In genomic region chr6:153816306-153816845, GRCh38 we compare ENCODE assay signal across 19 cellular contexts.
"Had no signal": no experiment of that assay in that cellular context is flagged by ENCODE, and none has a peak within 500 bp of the region (broad histone marks: within the 10 kb centered on the region; RNA-seq: fewer than 3 reads in every experiment).

No MANE protein-coding gene starts in this region.

- H3K36me3 ChIP-seq: gastrocnemius medialis, heart left ventricle, upper lobe of left lung had no signal

- H3K4me3 Mint-ChIP-seq: activated CD4-positive, alpha-beta T cell treated with anti-CD3 and anti-CD28 coated beads, Interleukin-2, amount 10 ng/mL, durations not matched to agents 24 days and 14 days; activated CD8-positive, alpha-beta T cell treated with anti-CD3 and anti-CD28 coated beads for 36 hours; activated naive CD4-positive, alpha-beta T cell treated with anti-CD3 and anti-CD28 coated beads, Interleukin-2, amount 10 ng/mL, durations not matched to agents 7 days and 5 days; activated T-cell treated with anti-CD3 and anti-CD28 coated beads, Interleukin-2, amount 50 U/mL, for 24 hours; memory B cell; naive B cell; stimulated activated effector memory CD8-positive, alpha-beta T cell treated with anti-CD3 and anti-CD28 coated beads, Interleukin-12 subunit alpha, Interleukin-12 subunit beta, amount 100 ng/mL, for 72 hours had no signal

- H3K27ac ChIP-seq: gastrocnemius medialis, heart left ventricle, testis, upper lobe of left lung had no signal

- H3K4me1 Mint-ChIP-seq: activated CD4-positive, alpha-beta T cell treated with anti-CD3 and anti-CD28 coated beads, Interleukin-2, amount 10 ng/mL, durations not matched to agents 24 days and 14 days; activated naive CD4-positive, alpha-beta T cell treated with anti-CD3 and anti-CD28 coated beads, Interleukin-2, amount 10 ng/mL, durations not matched to agents 7 days and 5 days; memory B cell; naive B cell; stimulated activated effector memory CD8-positive, alpha-beta T cell treated with anti-CD3 and anti-CD28 coated beads, Interleukin-12 subunit alpha, Interleukin-12 subunit beta, amount 100 ng/mL, for 72 hours had no signal

- H3K36me3 Mint-ChIP-seq: activated naive CD4-positive, alpha-beta T cell treated with anti-CD3 and anti-CD28 coated beads, Interleukin-2, amount 10 ng/mL, durations not matched to agents 7 days and 5 days; memory B cell; naive B cell; stimulated activated effector memory CD8-positive, alpha-beta T cell treated with anti-CD3 and anti-CD28 coated beads, Interleukin-12 subunit alpha, Interleukin-12 subunit beta, amount 100 ng/mL, for 72 hours had no signal

- H3K4me3 ChIP-seq: gastrocnemius medialis, heart left ventricle, testis, upper lobe of left lung had no signal

- H3K4me1 ChIP-seq: gastrocnemius medialis, heart left ventricle, testis, upper lobe of left lung had no signal

- H3K27me3 Mint-ChIP-seq: activated CD4-positive, alpha-beta T cell treated with anti-CD3 and anti-CD28 coated beads, Interleukin-2, amount 10 ng/mL, durations not matched to agents 24 days and 14 days; activated CD8-positive, alpha-beta T cell treated with anti-CD3 and anti-CD28 coated beads for 36 hours; activated naive CD4-positive, alpha-beta T cell treated with anti-CD3 and anti-CD28 coated beads, Interleukin-2, amount 10 ng/mL, durations not matched to agents 7 days and 5 days; activated T-cell treated with anti-CD3 and anti-CD28 coated beads, Interleukin-2, amount 50 U/mL, for 24 hours; memory B cell; naive B cell had no signal

- H3K9me3 ChIP-seq: gastrocnemius medialis, testis had no signal

- DNase-seq: activated CD4-positive, alpha-beta T cell treated with anti-CD3 and anti-CD28 coated beads, Interleukin-2, amount 10 ng/mL, durations not matched to agents 24 days and 14 days; activated CD4-positive, CD25-positive, alpha-beta regulatory T cell; activated CD8-positive, alpha-beta T cell treated with anti-CD3 and anti-CD28 coated beads for 36 hours; activated naive CD4-positive, alpha-beta T cell treated with anti-CD3 and anti-CD28 coated beads, Interleukin-2, amount 10 ng/mL, durations not matched to agents 7 days and 5 days; activated T-cell treated with anti-CD3 and anti-CD28 coated beads, Interleukin-2, amount 50 U/mL, for 24 hours; aorta; cerebellar nuclear complex; cortex of kidney; gastrocnemius medialis; heart left ventricle; left ventricle myocardium superior; naive B cell; stimulated activated CD4-positive, alpha-beta T cell treated with anti-CD3 and anti-CD28 coated beads, Interleukin-4, amount 100 ng/mL, for 24 hours; T1000; testis; upper lobe of left lung had no signal

- H3K27me3 ChIP-seq: gastrocnemius medialis, heart left ventricle, testis, upper lobe of left lung had no signal

- H3K27ac Mint-ChIP-seq: activated CD4-positive, alpha-beta T cell treated with anti-CD3 and anti-CD28 coated beads, Interleukin-2, amount 10 ng/mL, durations not matched to agents 24 days and 14 days; activated CD8-positive, alpha-beta T cell treated with anti-CD3 and anti-CD28 coated beads for 36 hours; activated naive CD4-positive, alpha-beta T cell treated with anti-CD3 and anti-CD28 coated beads, Interleukin-2, amount 10 ng/mL, durations not matched to agents 7 days and 5 days; activated T-cell treated with anti-CD3 and anti-CD28 coated beads, Interleukin-2, amount 50 U/mL, for 24 hours; activated T-helper 2 cell treated with anti-CD3 and anti-CD28 coated beads, Interferon-gamma antibody, Interleukin-2, Interleukin-4, amounts not matched to agents 10 μg/mL and 5 μg/mL and 100 μg/mL, durations not matched to agents 14 hours and 24 hours and 36 hours; memory B cell; naive B cell; stimulated activated effector memory CD8-positive, alpha-beta T cell treated with anti-CD3 and anti-CD28 coated beads, Interleukin-12 subunit alpha, Interleukin-12 subunit beta, amount 100 ng/mL, for 72 hours had no signal
